In genomic region chr19:39351537-39352037, GRCh38 we compare ENCODE assay signal across 1 cellular context.
A peak's percentile ranks its signal among the peaks of the same experiment; 100 is the strongest.
TF ChIP-seq lines count a peak whose summit lies in the region.

No MANE protein-coding gene starts in this region.

TF ChIP-seq in K562, 482 proteins besides CTCF, POLR2A, EP300 and RAD21 (continued from another document and continues in another):
- TF ChIP-seq, protein P1, sequence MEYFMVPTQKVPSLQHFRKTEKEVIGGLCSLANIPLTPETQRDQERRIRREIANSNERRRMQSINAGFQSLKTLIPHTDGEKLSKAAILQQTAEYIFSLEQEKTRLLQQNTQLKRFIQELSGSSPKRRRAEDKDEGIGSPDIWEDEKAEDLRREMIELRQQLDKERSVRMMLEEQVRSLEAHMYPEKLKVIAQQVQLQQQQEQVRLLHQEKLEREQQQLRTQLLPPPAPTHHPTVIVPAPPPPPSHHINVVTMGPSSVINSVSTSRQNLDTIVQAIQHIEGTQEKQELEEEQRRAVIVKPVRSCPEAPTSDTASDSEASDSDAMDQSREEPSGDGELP (CRISPR knock-in tag; IDR thresholded peaks at IDR 0.05; ENCODE audit: borderline replicate concordance): no peak
- TF ChIP-seq FOXM1 (IDR thresholded peaks at IDR 0.05; ENCODE audit: low read depth) (no peak), FOXM1 (CRISPR knock-in tag; IDR thresholded peaks at IDR 0.05; ENCODE audit: low read depth) (no peak), ZFX (CRISPR knock-in tag; IDR thresholded peaks at IDR 0.05) (no peak), KAT7 (CRISPR knock-in tag; IDR thresholded peaks at IDR 0.05; ENCODE audit: borderline replicate concordance) (no peak), PCBP1 (IDR thresholded peaks at IDR 0.05; ENCODE audit: low read depth, low read length, poor library complexity, severe bottlenecking) (no peak), MYBL2 (IDR thresholded peaks at IDR 0.05; ENCODE audit: low read depth) (no peak), MYBL2 (CRISPR knock-in tag; IDR thresholded peaks at IDR 0.05; ENCODE audit: borderline replicate concordance) (no peak), PHB (CRISPR knock-in tag; IDR thresholded peaks at IDR 0.05) (no peak), ZNF592 (IDR thresholded peaks at IDR 0.05) (peak; percentile 54), MAFK (IDR thresholded peaks at IDR 0.05; ENCODE audit: low read length) (no peak), KDM1A (IDR thresholded peaks at IDR 0.05) (peak in 1 of 2 experiments; percentile 26; a peak in 1 of 4 replicates), TCF7L2 (IDR thresholded peaks at IDR 0.05; ENCODE audit: low read depth, low read length) (no peak), ZNF407 (IDR thresholded peaks at IDR 0.05; ENCODE audit: low read depth) (no peak), SRSF9 (IDR thresholded peaks at IDR 0.05; ENCODE audit: borderline replicate concordance, low read depth, low read length) (no peak), ERF (CRISPR knock-in tag; IDR thresholded peaks at IDR 0.05) (no peak), DMBX1 (CRISPR knock-in tag; IDR thresholded peaks at IDR 0.05; ENCODE audit: borderline replicate concordance) (no peak), L3MBTL2 (IDR thresholded peaks at IDR 0.05) (no peak), MCM7 (IDR thresholded peaks at IDR 0.05) (no peak), MXI1 (IDR thresholded peaks at IDR 0.05; ENCODE audit: low read depth, low read length) (no peak), MXD1 (CRISPR knock-in tag; IDR thresholded peaks at IDR 0.05; ENCODE audit: borderline replicate concordance, poor library complexity, severe bottlenecking) (no peak), EP400 (IDR thresholded peaks at IDR 0.05) (peak; percentile 40), ZNF778 (CRISPR knock-in tag; IDR thresholded peaks at IDR 0.05) (no peak), HNRNPL (IDR thresholded peaks at IDR 0.05; ENCODE audit: low read depth, low read length) (no peak), SMARCA4 (IDR thresholded peaks at IDR 0.05) (peak; percentile 46; the same call in 1 of the 2 replicates), CREM (IDR thresholded peaks at IDR 0.05; ENCODE audit: low read depth) (peak; percentile 31; the same call in 1 of the 2 replicates), RB1 (IDR thresholded peaks at IDR 0.05; ENCODE audit: low read depth) (no peak), ZEB2 (IDR thresholded peaks at IDR 0.05) (no peak), GABPA (tag; conservative IDR thresholded peaks at IDR 0.05; ENCODE audit: low read depth) (no peak)
- TF ChIP-seq, protein P2, sequence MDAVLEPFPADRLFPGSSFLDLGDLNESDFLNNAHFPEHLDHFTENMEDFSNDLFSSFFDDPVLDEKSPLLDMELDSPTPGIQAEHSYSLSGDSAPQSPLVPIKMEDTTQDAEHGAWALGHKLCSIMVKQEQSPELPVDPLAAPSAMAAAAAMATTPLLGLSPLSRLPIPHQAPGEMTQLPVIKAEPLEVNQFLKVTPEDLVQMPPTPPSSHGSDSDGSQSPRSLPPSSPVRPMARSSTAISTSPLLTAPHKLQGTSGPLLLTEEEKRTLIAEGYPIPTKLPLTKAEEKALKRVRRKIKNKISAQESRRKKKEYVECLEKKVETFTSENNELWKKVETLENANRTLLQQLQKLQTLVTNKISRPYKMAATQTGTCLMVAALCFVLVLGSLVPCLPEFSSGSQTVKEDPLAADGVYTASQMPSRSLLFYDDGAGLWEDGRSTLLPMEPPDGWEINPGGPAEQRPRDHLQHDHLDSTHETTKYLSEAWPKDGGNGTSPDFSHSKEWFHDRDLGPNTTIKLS (IDR thresholded peaks at IDR 0.05; ENCODE audit: borderline replicate concordance, low read depth): 0 out of 2 replicates have a peak, but pooled peaks have one; percentile 27
- TF ChIP-seq, protein P3, sequence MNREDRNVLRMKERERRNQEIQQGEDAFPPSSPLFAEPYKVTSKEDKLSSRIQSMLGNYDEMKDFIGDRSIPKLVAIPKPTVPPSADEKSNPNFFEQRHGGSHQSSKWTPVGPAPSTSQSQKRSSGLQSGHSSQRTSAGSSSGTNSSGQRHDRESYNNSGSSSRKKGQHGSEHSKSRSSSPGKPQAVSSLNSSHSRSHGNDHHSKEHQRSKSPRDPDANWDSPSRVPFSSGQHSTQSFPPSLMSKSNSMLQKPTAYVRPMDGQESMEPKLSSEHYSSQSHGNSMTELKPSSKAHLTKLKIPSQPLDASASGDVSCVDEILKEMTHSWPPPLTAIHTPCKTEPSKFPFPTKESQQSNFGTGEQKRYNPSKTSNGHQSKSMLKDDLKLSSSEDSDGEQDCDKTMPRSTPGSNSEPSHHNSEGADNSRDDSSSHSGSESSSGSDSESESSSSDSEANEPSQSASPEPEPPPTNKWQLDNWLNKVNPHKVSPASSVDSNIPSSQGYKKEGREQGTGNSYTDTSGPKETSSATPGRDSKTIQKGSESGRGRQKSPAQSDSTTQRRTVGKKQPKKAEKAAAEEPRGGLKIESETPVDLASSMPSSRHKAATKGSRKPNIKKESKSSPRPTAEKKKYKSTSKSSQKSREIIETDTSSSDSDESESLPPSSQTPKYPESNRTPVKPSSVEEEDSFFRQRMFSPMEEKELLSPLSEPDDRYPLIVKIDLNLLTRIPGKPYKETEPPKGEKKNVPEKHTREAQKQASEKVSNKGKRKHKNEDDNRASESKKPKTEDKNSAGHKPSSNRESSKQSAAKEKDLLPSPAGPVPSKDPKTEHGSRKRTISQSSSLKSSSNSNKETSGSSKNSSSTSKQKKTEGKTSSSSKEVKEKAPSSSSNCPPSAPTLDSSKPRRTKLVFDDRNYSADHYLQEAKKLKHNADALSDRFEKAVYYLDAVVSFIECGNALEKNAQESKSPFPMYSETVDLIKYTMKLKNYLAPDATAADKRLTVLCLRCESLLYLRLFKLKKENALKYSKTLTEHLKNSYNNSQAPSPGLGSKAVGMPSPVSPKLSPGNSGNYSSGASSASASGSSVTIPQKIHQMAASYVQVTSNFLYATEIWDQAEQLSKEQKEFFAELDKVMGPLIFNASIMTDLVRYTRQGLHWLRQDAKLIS (CRISPR knock-in tag; IDR thresholded peaks at IDR 0.05): no peak
- TF ChIP-seq, protein P4, sequence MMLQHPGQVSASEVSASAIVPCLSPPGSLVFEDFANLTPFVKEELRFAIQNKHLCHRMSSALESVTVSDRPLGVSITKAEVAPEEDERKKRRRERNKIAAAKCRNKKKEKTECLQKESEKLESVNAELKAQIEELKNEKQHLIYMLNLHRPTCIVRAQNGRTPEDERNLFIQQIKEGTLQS (IDR thresholded peaks at IDR 0.05): peak; percentile 67
- TF ChIP-seq, protein P4 (CRISPR knock-in tag; conservative IDR thresholded peaks at IDR 0.05): no peak
